ENCODE assay signal across 1 cellular context in genomic region chr14:34688470-34689206, GRCh38.
TF ChIP-seq lines count a peak whose summit lies in the region.

No MANE protein-coding gene starts in this region.

TF ChIP-seq in HEK293, 187 proteins besides CTCF, POLR2A, EP300 and RAD21 (continued from another document):
- TF ChIP-seq REST (tag by site-specific recombination; IDR thresholded peaks at IDR 0.05), result peak; percentile 65
TF ChIP-seq in HEK293: peak in this region for 1.
